In genomic region chr12:84730561-84731162, GRCh38 we compare ENCODE assay signal across 22 cellular contexts.
"Had no signal": no experiment of that assay in that cellular context is flagged by ENCODE, and none has a peak within 500 bp of the region (broad histone marks: within the 10 kb centered on the region; RNA-seq: fewer than 3 reads in every experiment).

No MANE protein-coding gene starts in this region.

- H3K79me2 ChIP-seq: hepatocyte had no signal

- H3K4me1 ChIP-seq: left ventricle myocardium inferior, prostate gland, right atrium auricular region, suprapubic skin, transverse colon had no signal

- ATAC-seq: activated CD8-positive, alpha-beta memory T cell treated with anti-CD3 and anti-CD28 coated beads, Interleukin-2, amount 10 ng/mL, durations not matched to agents 7 days and 5 days; naive thymus-derived CD4-positive, alpha-beta T cell had no signal

- H3K9me3 ChIP-seq: left ventricle myocardium inferior, prostate gland, right atrium auricular region, suprapubic skin, transverse colon had no signal

- DNase-seq: activated CD4-positive, alpha-beta memory T cell treated with anti-CD3 and anti-CD28 coated beads, Interleukin-2, amount 10 ng/mL, durations not matched to agents 7 days and 5 days; activated CD4-positive, alpha-beta T cell treated with anti-CD3 and anti-CD28 coated beads for 48 hours; activated CD4-positive, CD25-positive, alpha-beta regulatory T cell; activated CD8-positive, alpha-beta memory T cell treated with anti-CD3 and anti-CD28 coated beads, Interleukin-2, amount 10 ng/mL, durations not matched to agents 7 days and 5 days; activated naive CD4-positive, alpha-beta T cell; activated naive CD8-positive, alpha-beta T cell treated with anti-CD3 and anti-CD28 coated beads for 36 hours; amygdala; dorsolateral prefrontal cortex; foreskin fibroblast; kidney glomerular epithelial cell; left ventricle myocardium inferior; mammary epithelial cell; naive thymus-derived CD4-positive, alpha-beta T cell; stimulated activated CD4-positive, alpha-beta T cell treated with anti-CD3 and anti-CD28 coated beads, Interleukin-2, amount 100 ng/mL, for 24 hours; stimulated activated naive CD4-positive, alpha-beta T cell treated with Interleukin-2 at 50 U/mL for 16 hours; transverse colon had no signal

- H3K4me3 ChIP-seq: cardiac muscle cell, dorsolateral prefrontal cortex, hepatocyte, left ventricle myocardium inferior, prostate gland, right atrium auricular region, suprapubic skin, transverse colon had no signal

- H3K27ac ChIP-seq: cardiac muscle cell, dorsolateral prefrontal cortex, epithelial cell of prostate, hepatocyte, left ventricle myocardium inferior, prostate gland, right atrium auricular region, suprapubic skin, transverse colon had no signal

- H3K27me3 ChIP-seq: cardiac muscle cell, dorsolateral prefrontal cortex, hepatocyte, right atrium auricular region, suprapubic skin, transverse colon had no signal

- H3K36me3 ChIP-seq: cardiac muscle cell, left ventricle myocardium inferior, prostate gland, right atrium auricular region, suprapubic skin, transverse colon had no signal

- H2AFZ ChIP-seq: hepatocyte had no signal

- H3K4me2 ChIP-seq: hepatocyte had no signal
